ENCODE assay signal across 8 cellular contexts in genomic region chr22:21657361-21658118, GRCh38. TPM values are rescaled to one million over a fixed set of nuclear protein-coding genes. Genes with fewer than 3 reads are reported as not detected.
DNase-seq lines count a peak whose midpoint lies in the region; ATAC-seq and TF ChIP-seq lines count a peak whose summit lies in the region.

No MANE protein-coding gene starts in this region.

- peak in 1 of 2 experiments; percentile 30; a peak in 3 of 4 replicates for TF ChIP-seq CTCF in GM23338 (conservative IDR thresholded peaks at IDR 0.05; ENCODE audit: low read depth in 2 of 2)

- no peaks in the 10 kb centered on the region for H3K9me2 ChIP-seq in GM23338 (ENCODE audit: insufficient read depth)

- WGBS in right cardiac atrium: 2% methylated on average over 86 of the region's 86 CpGs

- H4K20me1 ChIP-seq in GM23338 (replicated peaks; ENCODE audit: insufficient read depth): no peaks in the 10 kb centered on the region; the same call in 1 of the 2 replicates

- intact Hi-C loops in right cardiac atrium (cut with DNase I): no loop called here

- peak overlapping the region in 1 of 3 donors; percentile 25 for H3K9ac ChIP-seq in skeletal muscle tissue (ENCODE audit: low read depth in 1 of 3, low read length in 3 of 3)

- peaks cover 26% of the 10 kb centered on the region for H3K36me3 Mint-ChIP-seq in GM23338 (ENCODE audit: low read depth)
- H3K36me3 Mint-ChIP-seq in activated naive CD4-positive, alpha-beta T cell treated with anti-CD3 and anti-CD28 coated beads, Interleukin-2, amount 50 U/mL, for 72 hours: no peaks in the 10 kb centered on the region

- H3K27me3 ChIP-seq in GM23338 (ENCODE audit: insufficient read depth) (no peaks in the 10 kb centered on the region), right cardiac atrium (ENCODE audit: control insufficient read depth, insufficient read depth) (no peaks in the 10 kb centered on the region), skeletal muscle tissue (ENCODE audit: control insufficient read depth in 3 of 3, insufficient read depth in 3 of 3, low read length in 3 of 3) (peaks cover 16 to 42% (median 19%) of the 10 kb centered on the region in 3 donors)

- ATAC-seq in GM23338 (peak; percentile 73), SK-N-SH treated with all-trans-retinoic acid at 6 μM for 48 hours (peak; percentile 91), right cardiac atrium (peak; percentile 83 to 88)
- peak; percentile 95 for ATAC-seq in activated naive CD4-positive, alpha-beta T cell treated with anti-CD3 and anti-CD28 coated beads, Interleukin-2, amount 50 U/mL, for 72 hours

- peak overlapping the region; percentile 85 for H3K4me3 Mint-ChIP-seq in GM23338

- H3K79me2 ChIP-seq in GM23338 (replicated peaks; ENCODE audit: insufficient read depth): peaks cover 5% of the 10 kb centered on the region

- H3K36me3 ChIP-seq in GM23338 (ENCODE audit: insufficient read depth): peaks cover 13% of the 10 kb centered on the region; the same call in 1 of the 2 replicates
- H3K36me3 ChIP-seq in skeletal muscle tissue (ENCODE audit: control insufficient read depth in 3 of 3, insufficient read depth in 3 of 3, low read length in 3 of 3): no peaks in the 10 kb centered on the region

- no peaks in the 10 kb centered on the region for H3K9me3 Mint-ChIP-seq in GM23338
- H3K9me3 Mint-ChIP-seq in activated naive CD4-positive, alpha-beta T cell treated with anti-CD3 and anti-CD28 coated beads, Interleukin-2, amount 50 U/mL, for 72 hours: no peaks in the 10 kb centered on the region

- H3K27me3 Mint-ChIP-seq in GM23338 (ENCODE audit: insufficient read depth, low read depth, poor library complexity): peaks cover 15% of the 10 kb centered on the region

- H3K4me3 ChIP-seq in GM23338 (peak overlapping the region; percentile 69), right cardiac atrium (ENCODE audit: low read length) (peak overlapping the region; percentile 49), skeletal muscle tissue (ENCODE audit: low read length in 3 of 3) (peak overlapping the region; percentile 52 to 57 (median 56))

- peaks cover 20% of the 10 kb centered on the region for H3K4me1 Mint-ChIP-seq in GM23338

- peaks cover 39% of the 10 kb centered on the region for H3F3A ChIP-seq in GM23338 (replicated peaks; ENCODE audit: low read depth)

- peak overlapping the region; percentile 66 for H2AFZ ChIP-seq in GM23338

- DNase-seq in ELF-1 (ENCODE audit: low read depth, low spot score) (peak; percentile 88), GM23338 (ENCODE audit: low spot score) (peak; percentile 86), NAMALWA (ENCODE audit: low spot score) (peak; percentile 80), right cardiac atrium (peak; percentile 74 to 90 (median 89)), Ammon's horn (ENCODE audit: low spot score) (no peak)
- DNase-seq in activated naive CD4-positive, alpha-beta T cell treated with anti-CD3 and anti-CD28 coated beads, Interleukin-2, amount 50 U/mL, for 72 hours (ENCODE audit: low spot score in 2 of 2): peak; percentile 84

- H3K9me3 ChIP-seq in right cardiac atrium (ENCODE audit: control insufficient read depth, low read length) (no peaks in the 10 kb centered on the region), skeletal muscle tissue (ENCODE audit: control insufficient read depth in 3 of 3, low read length in 3 of 3) (no peaks in the 10 kb centered on the region)

- H3K27ac ChIP-seq in GM23338 (ENCODE audit: low read depth): peak overlapping the region; percentile 86; the same call in 1 of the 2 replicates
- no peak overlapping the region for H3K27ac ChIP-seq in right cardiac atrium (ENCODE audit: low read length)
- no peak overlapping the region for H3K27ac ChIP-seq in skeletal muscle tissue (ENCODE audit: low read depth, low read length)

- H3K4me1 ChIP-seq in GM23338 (ENCODE audit: insufficient read depth): peaks cover 16% of the 10 kb centered on the region
- no peaks in the 10 kb centered on the region for H3K4me1 ChIP-seq in right cardiac atrium (ENCODE audit: control insufficient read depth, insufficient read depth, low read length)
- H3K4me1 ChIP-seq in skeletal muscle tissue (ENCODE audit: control insufficient read depth in 3 of 3, insufficient read depth in 3 of 3, low read length in 3 of 3): peaks cover 0 to 2% (median under 1%) of the 10 kb centered on the region in 3 donors

- peak overlapping the region; percentile 87 for H3K4me2 ChIP-seq in GM23338

- H3K27ac Mint-ChIP-seq in GM23338: peak overlapping the region; percentile 74; the same call in 1 of the 2 replicates
- peak overlapping the region in 1 of 2 donors; percentile 1 for H3K27ac Mint-ChIP-seq in activated naive CD4-positive, alpha-beta T cell treated with anti-CD3 and anti-CD28 coated beads, Interleukin-2, amount 50 U/mL, for 72 hours

TF ChIP-seq in SK-N-SH treated with all-trans-retinoic acid at 6 μM for 48 hours, 23 proteins besides CTCF, POLR2A, EP300 and RAD21:
- TF ChIP-seq RARB (CRISPR knock-in tag; IDR thresholded peaks at IDR 0.05) (no peak), ARNTL (CRISPR knock-in tag; IDR thresholded peaks at IDR 0.05; ENCODE audit: borderline replicate concordance, low read depth) (no peak), ZFP3 (CRISPR knock-in tag; IDR thresholded peaks at IDR 0.05) (no peak), ZNF565 (CRISPR knock-in tag; conservative IDR thresholded peaks at IDR 0.05; ENCODE audit: low read depth) (no peak), ISL1 (CRISPR knock-in tag; IDR thresholded peaks at IDR 0.05) (no peak)
- TF ChIP-seq, protein P1, sequence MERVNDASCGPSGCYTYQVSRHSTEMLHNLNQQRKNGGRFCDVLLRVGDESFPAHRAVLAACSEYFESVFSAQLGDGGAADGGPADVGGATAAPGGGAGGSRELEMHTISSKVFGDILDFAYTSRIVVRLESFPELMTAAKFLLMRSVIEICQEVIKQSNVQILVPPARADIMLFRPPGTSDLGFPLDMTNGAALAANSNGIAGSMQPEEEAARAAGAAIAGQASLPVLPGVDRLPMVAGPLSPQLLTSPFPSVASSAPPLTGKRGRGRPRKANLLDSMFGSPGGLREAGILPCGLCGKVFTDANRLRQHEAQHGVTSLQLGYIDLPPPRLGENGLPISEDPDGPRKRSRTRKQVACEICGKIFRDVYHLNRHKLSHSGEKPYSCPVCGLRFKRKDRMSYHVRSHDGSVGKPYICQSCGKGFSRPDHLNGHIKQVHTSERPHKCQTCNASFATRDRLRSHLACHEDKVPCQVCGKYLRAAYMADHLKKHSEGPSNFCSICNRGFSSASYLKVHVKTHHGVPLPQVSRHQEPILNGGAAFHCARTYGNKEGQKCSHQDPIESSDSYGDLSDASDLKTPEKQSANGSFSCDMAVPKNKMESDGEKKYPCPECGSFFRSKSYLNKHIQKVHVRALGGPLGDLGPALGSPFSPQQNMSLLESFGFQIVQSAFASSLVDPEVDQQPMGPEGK (CRISPR knock-in tag; IDR thresholded peaks at IDR 0.05; ENCODE audit: borderline replicate concordance): no peak

RNA-seq across cellular contexts. Expression of gene PPIL2, which starts 8.3 kb away (rescaled TPM):
- 30.7 and 34.1 TPM in 2 replicates for total RNA-seq in GM23338 (2014; rRNA removed; shearing (Covaris generic))
- polyA plus RNA-seq in GM23338 (2016; fragmentation: Nextera tagmentation; extraction: Ambion mirVana): 21.6 and 23.0 TPM in 2 replicates
- 10 to 100 TPM; 33.9 to 50.5 TPM for total RNA-seq in activated naive CD4-positive, alpha-beta T cell treated with anti-CD3 and anti-CD28 coated beads, Interleukin-2, amount 50 U/mL, for 72 hours
- 10 to 100 TPM; 20.4 to 32.0 (median 26.0) TPM for total RNA-seq in right cardiac atrium
- 22.6 TPM for polyA plus RNA-seq in right cardiac atrium
- total RNA-seq in skeletal muscle tissue: 17.7 TPM

RNA-seq across cellular contexts. Expression of gene SDF2L1, which starts 15.4 kb away (rescaled TPM):
- total RNA-seq in GM23338 (2014; rRNA removed; shearing (Covaris generic)): 60.3 and 62.3 TPM in 2 replicates
- polyA plus RNA-seq in GM23338 (2016; fragmentation: Nextera tagmentation; extraction: Ambion mirVana) (72.7 and 74.8 TPM in 2 replicates), right cardiac atrium (35.9 TPM)
- total RNA-seq in activated naive CD4-positive, alpha-beta T cell treated with anti-CD3 and anti-CD28 coated beads, Interleukin-2, amount 50 U/mL, for 72 hours: 10 to 100 TPM; 25.3 to 27.8 TPM
- total RNA-seq in right cardiac atrium (10 to 100 TPM; 14.4 to 37.5 (median 33.4) TPM), skeletal muscle tissue (4.2 TPM)

RNA-seq across cellular contexts. Expression of gene CCDC116, which starts 25.0 kb away (rescaled TPM):
- 0.14 TPM in 1 of 2 replicates, not detected in the other for total RNA-seq in GM23338 (2014; rRNA removed; shearing (Covaris generic))
- polyA plus RNA-seq in GM23338 (2016; fragmentation: Nextera tagmentation; extraction: Ambion mirVana) (0.35 TPM in 1 of 2 replicates, not detected in the other), right cardiac atrium (0.29 TPM)
- under 1 TPM in 1 of 2 donors, not detected in 1; 0.54 TPM for total RNA-seq in activated naive CD4-positive, alpha-beta T cell treated with anti-CD3 and anti-CD28 coated beads, Interleukin-2, amount 50 U/mL, for 72 hours
- total RNA-seq in right cardiac atrium (under 1 TPM in 2 of 4 donors, not detected in 2; 0.34 TPM), skeletal muscle tissue (not detected)

RNA-seq across cellular contexts. Expression of gene YDJC, which starts 27.7 kb away (rescaled TPM):
- total RNA-seq in GM23338 (2014; rRNA removed; shearing (Covaris generic)): 58.8 and 83.7 TPM in 2 replicates
- polyA plus RNA-seq in GM23338 (2016; fragmentation: Nextera tagmentation; extraction: Ambion mirVana) (53.3 and 58.4 TPM in 2 replicates), right cardiac atrium (7.9 TPM)
- 10 to 100 TPM; 26.9 to 47.9 TPM for total RNA-seq in activated naive CD4-positive, alpha-beta T cell treated with anti-CD3 and anti-CD28 coated beads, Interleukin-2, amount 50 U/mL, for 72 hours
- total RNA-seq in right cardiac atrium (1 to 10 TPM; 3.6 to 5.8 (median 5.3) TPM), skeletal muscle tissue (1.0 TPM)
